Comparison of ENCODE assay signal across 16 cellular contexts in the genomic region with DNA sequence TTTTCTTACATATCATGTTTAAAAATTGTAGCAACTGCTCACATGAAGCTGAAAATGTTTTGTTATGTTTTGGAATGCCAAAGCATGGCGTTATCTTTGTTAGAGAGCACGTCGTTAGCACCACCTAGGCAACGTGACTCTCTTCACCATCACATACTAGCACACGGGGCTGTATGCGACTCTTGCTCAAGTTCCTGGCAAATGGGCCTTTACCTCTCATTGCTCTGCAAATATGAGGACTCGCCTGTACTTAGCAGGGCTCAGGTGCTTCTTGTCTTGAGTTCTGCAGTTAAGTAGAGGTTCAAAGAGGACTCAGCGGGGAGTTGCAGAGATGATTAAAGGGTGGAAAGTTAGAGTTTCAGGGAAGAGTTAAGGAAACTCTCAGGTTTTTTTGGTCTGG. TPM values are rescaled to one million over a fixed set of nuclear protein-coding genes. Genes with fewer than 3 reads are reported as not detected.
A peak's percentile ranks its signal among the peaks of the same experiment; 100 is the strongest.
DNase-seq lines count a peak whose midpoint lies in the region; ATAC-seq and TF ChIP-seq lines count a peak whose summit lies in the region.
"Had no signal": no experiment of that assay in that cellular context is flagged by ENCODE, and none has a peak within 500 bp of the region (broad histone marks: within the 10 kb centered on the region; RNA-seq: fewer than 3 reads in every experiment).

No MANE protein-coding gene starts in this region.

- H3K4me1 Mint-ChIP-seq in endothelial cell (ENCODE audit: unreplicated experiment), result no peaks in the 10 kb centered on the region
- H3K4me1 Mint-ChIP-seq: CD4-positive, alpha-beta memory T cell had no signal

- intact Hi-C loops in left lung (cut with DNase I), result no loop called here

- TF ChIP-seq CTCF in left lung (IDR thresholded peaks at IDR 0.05) (no peak), coronary artery (IDR thresholded peaks at IDR 0.05) (no peak), endothelial cell (IDR thresholded peaks at IDR 0.05; ENCODE audit: unreplicated experiment) (no peak)

- no peak overlapping the region for H3K27ac ChIP-seq in left lung
- H3K27ac ChIP-seq in coronary artery, result no peak overlapping the region

- no peaks in the 10 kb centered on the region for H3K27me3 Mint-ChIP-seq in endothelial cell (ENCODE audit: unreplicated experiment)
- H3K27me3 Mint-ChIP-seq: CD4-positive, alpha-beta memory T cell had no signal

- H3K4me3 ChIP-seq in left lung (no peak overlapping the region), coronary artery (no peak overlapping the region)
- H3K4me3 ChIP-seq: HAP-1 had no signal

- no peaks in the 10 kb centered on the region for H3K27me3 ChIP-seq in left lung

- no peak overlapping the region for H3K4me3 Mint-ChIP-seq in endothelial cell (ENCODE audit: unreplicated experiment)
- H3K4me3 Mint-ChIP-seq: CD4-positive, alpha-beta memory T cell; HFFc6 had no signal

- H3K9me3 Mint-ChIP-seq in endothelial cell (ENCODE audit: unreplicated experiment), result no peaks in the 10 kb centered on the region
- H3K9me3 Mint-ChIP-seq: HFFc6 had no signal

- no peak overlapping the region for H3K27ac Mint-ChIP-seq in endothelial cell (ENCODE audit: unreplicated experiment)
- H3K27ac Mint-ChIP-seq: CD4-positive, alpha-beta memory T cell; HFFc6 had no signal

- H3K4me1 ChIP-seq in left lung, result no peaks in the 10 kb centered on the region
- H3K4me1 ChIP-seq: HAP-1 had no signal

- peaks cover 10% of the 10 kb centered on the region for H3K36me3 Mint-ChIP-seq in endothelial cell (ENCODE audit: low read depth, unreplicated experiment)
- H3K36me3 Mint-ChIP-seq: CD4-positive, alpha-beta memory T cell had no signal

- ATAC-seq in left lung, result peak; percentile 67

- peak; percentile 50 for DNase-seq in NCI-H2227 (lab: John Stamatoyannopoulos, UW; ENCODE audit: unreplicated experiment)
- DNase-seq in NCI-H2227 treated with DMSO at 0.1 percent for 48 hours (lab: John Stamatoyannopoulos, UW), result peak; percentile 28
- DNase-seq in left lung, result no peak
- no peak for DNase-seq in stimulated activated naive CD4-positive, alpha-beta T cell treated with Interleukin-2 at 50 U/mL for 16 hours (lab: John Stamatoyannopoulos, UW)
- no peak for DNase-seq in coronary artery (ENCODE audit: low spot score)
- DNase-seq in endothelial cell (ENCODE audit: low spot score), result no peak
- DNase-seq: C1 segment of cervical spinal cord; Calu3; CD4-positive, alpha-beta memory T cell; COR-L47; DMS53; DMS79 treated with DMSO at 0.1 percent for 48 hours; GF-D8; GOT3; HFFc6 had no signal

- no peaks in the 10 kb centered on the region for H3K36me3 ChIP-seq in left lung
- H3K36me3 ChIP-seq: HAP-1 had no signal

- H3K9me3 ChIP-seq in left lung, result no peaks in the 10 kb centered on the region
- H3K9me3 ChIP-seq: HAP-1 had no signal

RNA-seq across cellular contexts. Expression of gene CLCN4, which starts 59.4 kb away (rescaled TPM):
- total RNA-seq in left lung (10 to 100 TPM in 1 of 2 donors, 1 to 10 TPM in 1; 7.8 to 11.8 TPM), endothelial cell (ENCODE audit: unreplicated experiment) (23.1 TPM)

Comparison
In these comparisons a context has a peak if more than half of its experiments do, and no peak if none do; other contexts are left out.
1. DNase-seq: peak in NCI-H2227 (single experiment) and NCI-H2227 treated with DMSO at 0.1 percent for 48 hours (single experiment); none in left lung (0 of 2), stimulated activated naive CD4-positive, alpha-beta T cell treated with Interleukin-2 at 50 U/mL for 16 hours (single experiment), coronary artery (single experiment) and endothelial cell (single experiment).